Comparison of ENCODE assay signal across 12 cellular contexts in the genomic region with DNA sequence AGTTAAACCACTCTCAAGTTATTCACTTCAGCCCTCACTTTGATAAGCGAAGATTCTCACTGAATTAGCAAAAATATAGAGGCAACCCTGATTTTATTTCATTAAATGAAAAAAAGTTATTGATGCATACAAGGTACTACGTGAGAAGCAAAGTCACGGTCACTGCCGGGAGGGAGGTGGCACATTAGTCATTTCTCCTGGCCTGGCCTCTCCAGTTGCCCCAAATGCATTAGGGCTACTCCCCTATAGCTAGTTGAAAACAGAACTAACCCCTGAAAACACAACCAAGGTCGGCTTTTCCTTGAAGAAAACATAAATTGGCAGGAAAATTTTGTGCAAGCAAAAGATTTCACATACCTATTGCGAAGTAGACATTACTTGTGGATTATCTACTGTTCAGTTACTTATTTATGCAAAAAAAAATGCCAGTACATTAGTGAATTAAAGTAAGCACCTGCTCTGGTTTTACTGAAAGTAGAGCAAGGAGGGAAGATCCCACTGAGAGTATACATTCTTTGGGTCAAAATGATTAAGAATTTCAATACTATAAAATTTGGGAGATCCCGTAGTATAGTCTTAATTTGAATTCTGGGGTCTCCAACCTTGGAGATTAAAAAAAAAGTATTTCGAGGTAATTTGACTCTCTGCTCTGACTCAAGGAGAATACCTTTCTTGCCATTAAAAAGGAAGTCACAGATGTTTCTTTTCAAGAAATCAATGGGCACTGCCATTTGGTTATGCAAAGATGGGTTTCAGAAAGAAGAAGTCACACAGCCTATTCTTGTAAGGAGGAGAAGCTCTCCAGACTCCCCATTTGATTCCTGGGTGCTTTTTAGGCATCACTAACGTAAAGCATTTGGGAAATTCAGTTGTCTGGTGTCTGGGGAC. TPM values are rescaled to one million over a fixed set of nuclear protein-coding genes. Genes with fewer than 3 reads are reported as not detected.
DNase-seq lines count a peak whose midpoint lies in the region; ATAC-seq lines count a peak whose summit lies in the region.
"Had no signal": no experiment of that assay in that cellular context is flagged by ENCODE, and none has a peak within 500 bp of the region (broad histone marks: within the 10 kb centered on the region; RNA-seq: fewer than 3 reads in every experiment).

No MANE protein-coding gene starts in this region.

- H3K27me3 Mint-ChIP-seq in naive thymus-derived CD8-positive, alpha-beta T cell, result peaks cover 0 to 10% (median 6%) of the 10 kb centered on the region in 5 donors

- no peak overlapping the region for H3K27ac Mint-ChIP-seq in naive thymus-derived CD8-positive, alpha-beta T cell
- H3K27ac Mint-ChIP-seq in activated naive CD4-positive, alpha-beta T cell treated with anti-CD3 and anti-CD28 coated beads, Interleukin-2, amount 50 U/mL, for 72 hours, result no peak overlapping the region

- DNase-seq in naive thymus-derived CD8-positive, alpha-beta T cell, result no peak
- DNase-seq in activated effector memory CD4-positive, alpha-beta T cell treated with anti-CD3 and anti-CD28 coated beads, Interleukin-2, amount 50 U/mL, for 16 hours, result no peak
- no peak for DNase-seq in kidney tubule cell (ENCODE audit: low spot score)
- no peak for DNase-seq in activated naive CD4-positive, alpha-beta T cell treated with anti-CD3 and anti-CD28 coated beads, Interleukin-2, amount 50 U/mL, for 72 hours (ENCODE audit: low spot score in 2 of 2)
- DNase-seq: head of caudate nucleus, NCI-H1048, trophoblast cell had no signal

- H3K9me3 Mint-ChIP-seq in naive thymus-derived CD8-positive, alpha-beta T cell, result no peaks in the 10 kb centered on the region
- H3K9me3 Mint-ChIP-seq in activated naive CD4-positive, alpha-beta T cell treated with anti-CD3 and anti-CD28 coated beads, Interleukin-2, amount 50 U/mL, for 72 hours, result no peaks in the 10 kb centered on the region

- POLR2A ChIA-PET in naive thymus-derived CD8-positive, alpha-beta T cell (lab: Charles Lee), result no interaction called here

- no peaks in the 10 kb centered on the region for H3K36me3 Mint-ChIP-seq in naive thymus-derived CD8-positive, alpha-beta T cell
- no peaks in the 10 kb centered on the region for H3K36me3 Mint-ChIP-seq in activated naive CD4-positive, alpha-beta T cell treated with anti-CD3 and anti-CD28 coated beads, Interleukin-2, amount 50 U/mL, for 72 hours

- H3K4me3 Mint-ChIP-seq in naive thymus-derived CD8-positive, alpha-beta T cell, result no peak overlapping the region

- ATAC-seq in GM18499 (IDR thresholded peaks at IDR 0.05; ENCODE audit: insufficient read depth, unreplicated experiment) (peak; percentile 65), GM19455 (IDR thresholded peaks at IDR 0.05; ENCODE audit: unreplicated experiment) (peak; percentile 92), HG02852 (IDR thresholded peaks at IDR 0.05; ENCODE audit: unreplicated experiment) (peak; percentile 77), HG03469 (IDR thresholded peaks at IDR 0.05; ENCODE audit: unreplicated experiment) (peak; percentile 85)
- no peak for ATAC-seq in naive thymus-derived CD8-positive, alpha-beta T cell
- ATAC-seq in activated naive CD4-positive, alpha-beta T cell treated with anti-CD3 and anti-CD28 coated beads, Interleukin-2, amount 50 U/mL, for 72 hours, result no peak

- H3K4me1 Mint-ChIP-seq in naive thymus-derived CD8-positive, alpha-beta T cell, result peaks cover 0 to 5% (median 1%) of the 10 kb centered on the region in 4 donors

RNA-seq across cellular contexts. Expression of gene IL5RA, which starts 28.3 kb away (rescaled TPM):
- not detected for total RNA-seq in naive thymus-derived CD8-positive, alpha-beta T cell
- polyA plus RNA-seq in naive thymus-derived CD8-positive, alpha-beta T cell, result 1 to 10 TPM in 1 of 3 donors, not detected in 2; 1.7 TPM
- not detected for total RNA-seq in activated naive CD4-positive, alpha-beta T cell treated with anti-CD3 and anti-CD28 coated beads, Interleukin-2, amount 50 U/mL, for 72 hours
- total RNA-seq: lung microvascular endothelial cell had no signal

RNA-seq across cellular contexts. Expression of gene TRNT1, which starts 44.8 kb away (rescaled TPM):
- 10 to 100 TPM; 44.5 to 44.8 TPM for total RNA-seq in naive thymus-derived CD8-positive, alpha-beta T cell
- 10 to 100 TPM; 18.0 to 26.4 (median 24.0) TPM for polyA plus RNA-seq in naive thymus-derived CD8-positive, alpha-beta T cell
- 10 to 100 TPM; 44.0 to 51.6 TPM for total RNA-seq in activated naive CD4-positive, alpha-beta T cell treated with anti-CD3 and anti-CD28 coated beads, Interleukin-2, amount 50 U/mL, for 72 hours

Comparison
In these comparisons a context has a peak if more than half of its experiments do, and no peak if none do; other contexts are left out.
1. ATAC-seq: peak in GM18499 (single experiment), GM19455 (single experiment), HG02852 (single experiment) and HG03469 (single experiment); none in naive thymus-derived CD8-positive, alpha-beta T cell (0 of 2) and activated naive CD4-positive, alpha-beta T cell treated with anti-CD3 and anti-CD28 coated beads, Interleukin-2, amount 50 U/mL, for 72 hours (0 of 2).